Comparison of ENCODE assay signal across 1 cellular context in genomic region chr4:122403860-122404259, GRCh38.
TF ChIP-seq lines count a peak whose summit lies in the region.

No MANE protein-coding gene starts in this region.

TF ChIP-seq in K562, 482 proteins besides CTCF, POLR2A, EP300 and RAD21:
- TF ChIP-seq SPI1 (IDR thresholded peaks at IDR 0.05; ENCODE audit: borderline replicate concordance, low read depth, low read length) (0 out of 2 replicates have a peak, but pooled peaks have one; percentile 10), KDM5B (IDR thresholded peaks at IDR 0.05; ENCODE audit: insufficient replicate concordance, low read depth, low read length) (no peak)
